Comparison of ENCODE assay signal across 1 cellular context in genomic region chr4:186932631-186933150, GRCh38.
TF ChIP-seq lines count a peak whose summit lies in the region.

No MANE protein-coding gene starts in this region.

TF ChIP-seq in HEK293, 187 proteins besides CTCF, POLR2A, EP300 and RAD21 (continued from another document):
- TF ChIP-seq OSR2 (tag by site-specific recombination; IDR thresholded peaks at IDR 0.05), result peak; percentile 22; the same call in 1 of the 2 replicates
- TF ChIP-seq HIC1 (tag by site-specific recombination; IDR thresholded peaks at IDR 0.05), result peak; percentile 47; the same call in 1 of the 2 replicates
- no peak for TF ChIP-seq ZNF510 (tag by site-specific recombination; IDR thresholded peaks at IDR 0.05; ENCODE audit: insufficient replicate concordance)
- TF ChIP-seq ZBTB20 (tag by site-specific recombination; IDR thresholded peaks at IDR 0.05), result no peak
- peak; percentile 68; the same call in 1 of the 2 replicates for TF ChIP-seq FEZF1 (tag by site-specific recombination; IDR thresholded peaks at IDR 0.05)
- TF ChIP-seq PRDM2 (tag by site-specific recombination; IDR thresholded peaks at IDR 0.05; ENCODE audit: borderline replicate concordance), result no peak
- no peak for TF ChIP-seq IKZF3 (tag by site-specific recombination; IDR thresholded peaks at IDR 0.05)
- TF ChIP-seq ZNF433 (tag by site-specific recombination; IDR thresholded peaks at IDR 0.05; ENCODE audit: low read depth), result no peak
- peak; percentile 17; the same call in 1 of the 2 replicates for TF ChIP-seq TSHZ1 (tag by site-specific recombination; IDR thresholded peaks at IDR 0.05; ENCODE audit: borderline replicate concordance)
- TF ChIP-seq ZNF624 (tag by site-specific recombination; IDR thresholded peaks at IDR 0.05), result no peak
- TF ChIP-seq ZNF785 (tag by site-specific recombination; IDR thresholded peaks at IDR 0.05), result no peak
- TF ChIP-seq ZNF138 (tag by site-specific recombination; IDR thresholded peaks at IDR 0.05; ENCODE audit: borderline replicate concordance), result no peak
- no peak for TF ChIP-seq ZBTB49 (tag by site-specific recombination; IDR thresholded peaks at IDR 0.05; ENCODE audit: low read depth)
- no peak for TF ChIP-seq ZSCAN16 (tag by site-specific recombination; IDR thresholded peaks at IDR 0.05)
- no peak for TF ChIP-seq ZNF558 (tag by site-specific recombination; IDR thresholded peaks at IDR 0.05)
- TF ChIP-seq ZNF311 (tag by site-specific recombination; IDR thresholded peaks at IDR 0.05; ENCODE audit: borderline replicate concordance), result no peak
- TF ChIP-seq SCRT2 (tag by site-specific recombination; IDR thresholded peaks at IDR 0.05), result no peak
- TF ChIP-seq ZNF280D (tag by site-specific recombination; IDR thresholded peaks at IDR 0.05), result no peak
- peak; percentile 30 for TF ChIP-seq SETDB1 (IDR thresholded peaks at IDR 0.05; ENCODE audit: insufficient read length, low read length)
- no peak for TF ChIP-seq ZNF571 (tag by site-specific recombination; IDR thresholded peaks at IDR 0.05)
- no peak for TF ChIP-seq ZNF501 (tag by site-specific recombination; IDR thresholded peaks at IDR 0.05)
- no peak for TF ChIP-seq ZNF266 (tag by site-specific recombination; IDR thresholded peaks at IDR 0.05; ENCODE audit: low read depth)
- TF ChIP-seq INSM2 (tag by site-specific recombination; IDR thresholded peaks at IDR 0.05), result 0 out of 2 replicates have a peak, but pooled peaks have one; percentile 21
- no peak for TF ChIP-seq ZNF48 (tag by site-specific recombination; IDR thresholded peaks at IDR 0.05)
- no peak for TF ChIP-seq ZSCAN30 (tag by site-specific recombination; IDR thresholded peaks at IDR 0.05)
- TF ChIP-seq PBX3 (CRISPR knock-in tag; IDR thresholded peaks at IDR 0.05), result no peak
